25 cellular contexts compared by ENCODE assay signal in genomic region chr14:57408634-57409033, GRCh38.
"Had no signal": no experiment of that assay in that cellular context is flagged by ENCODE, and none has a peak within 500 bp of the region (broad histone marks: within the 10 kb centered on the region; RNA-seq: fewer than 3 reads in every experiment).

No MANE protein-coding gene starts in this region.

- ATAC-seq: effector memory CD8-positive, alpha-beta T cell; esophagus mucosa; foreskin keratinocyte; gastrocnemius medialis; gastroesophageal sphincter; heart left ventricle; heart right ventricle had no signal

- FAIRE-seq: endothelial cell of umbilical vein had no signal

- H3K4me3 ChIP-seq: colonic mucosa, coronary artery, dorsolateral prefrontal cortex, esophagus muscularis mucosa, esophagus squamous epithelium, gastrocnemius medialis, gastroesophageal sphincter, heart left ventricle, heart right ventricle had no signal

- H3K36me3 ChIP-seq: colonic mucosa, gastrocnemius medialis had no signal

- H3K27me3 ChIP-seq: colonic mucosa, dorsolateral prefrontal cortex, esophagus muscularis mucosa, esophagus squamous epithelium, foreskin keratinocyte, gastrocnemius medialis, gastroesophageal sphincter, heart left ventricle, heart right ventricle had no signal

- DNase-seq: colonic mucosa; cortex of kidney; dermis blood vessel endothelial cell; dorsolateral prefrontal cortex; effector CD4-positive, alpha-beta T cell; effector CD8-positive, alpha-beta T cell; effector memory CD4-positive, alpha-beta T cell; effector memory CD8-positive, alpha-beta T cell; endodermal cell; erythroblast; esophagus squamous epithelium; foreskin fibroblast; foreskin keratinocyte; foreskin melanocyte; gastrocnemius medialis; glutamatergic neuron; head of caudate nucleus; heart left ventricle; heart right ventricle had no signal

- H3K4me1 ChIP-seq: colonic mucosa, esophagus squamous epithelium, foreskin keratinocyte had no signal

- H3K9me3 ChIP-seq: colonic mucosa, esophagus muscularis mucosa, esophagus squamous epithelium, gastrocnemius medialis, gastroesophageal sphincter, heart left ventricle, heart right ventricle had no signal

- H3K27ac ChIP-seq: colonic mucosa, coronary artery, dorsolateral prefrontal cortex, epithelial cell of prostate, esophagus muscularis mucosa, esophagus squamous epithelium, foreskin keratinocyte, gastrocnemius medialis, gastroesophageal sphincter, heart left ventricle, heart right ventricle had no signal
